Comparison of ENCODE assay signal across 1 cellular context in genomic region chr3:13570391-13571194, GRCh38.
TF ChIP-seq lines count a peak whose summit lies in the region.

No MANE protein-coding gene starts in this region.

TF ChIP-seq in GM23338, 12 proteins besides CTCF, POLR2A, EP300 and RAD21:
- TF ChIP-seq NANOG (IDR thresholded peaks at IDR 0.05; ENCODE audit: borderline replicate concordance) (no peak), REST (IDR thresholded peaks at IDR 0.05; ENCODE audit: unreplicated experiment) (no peak), EZH2phosphoT487 (IDR thresholded peaks at IDR 0.05; ENCODE audit: unreplicated experiment) (no peak), ZNF331 (CRISPR knock-in tag; IDR thresholded peaks at IDR 0.05; ENCODE audit: low read depth) (no peak), CREB1 (CRISPR knock-in tag; IDR thresholded peaks at IDR 0.05; ENCODE audit: low read depth) (no peak)
TF ChIP-seq in GM23338: peak in this region for 0.
